ENCODE assay signal across 19 cellular contexts in genomic region chr2:239292956-239293355, GRCh38.
DNase-seq lines count a peak whose midpoint lies in the region; ATAC-seq and TF ChIP-seq lines count a peak whose summit lies in the region.
"Had no signal": no experiment of that assay in that cellular context is flagged by ENCODE, and none has a peak within 500 bp of the region (broad histone marks: within the 10 kb centered on the region; RNA-seq: fewer than 3 reads in every experiment).

No MANE protein-coding gene starts in this region.

- H3K4me3 ChIP-seq in esophagus squamous epithelium (no peak overlapping the region), neural progenitor cell (no peak overlapping the region), uterus (no peak overlapping the region)
- H3K4me3 ChIP-seq: pancreas had no signal

- no peaks in the 10 kb centered on the region for H3K36me3 Mint-ChIP-seq in neural progenitor cell
- peaks cover 21% of the 10 kb centered on the region for H3K36me3 Mint-ChIP-seq in activated CD4-positive, alpha-beta memory T cell treated with anti-CD3 and anti-CD28 coated beads, Interleukin-2, amount 10 ng/mL, durations not matched to agents 7 days and 5 days (ENCODE audit: low read depth)

- peaks cover 75% of the 10 kb centered on the region for H3K79me2 ChIP-seq in neural progenitor cell (ENCODE audit: low read depth)

- CTCF ChIA-PET in activated CD4-positive, alpha-beta memory T cell treated with anti-CD3 and anti-CD28 coated beads, Interleukin-2, amount 10 ng/mL, durations not matched to agents 7 days and 5 days (lab: Charles Lee) = interaction anchor here (1.4 to 1.6 kb wide), 2 partner anchors 8 to 26 kb away, joined by 3 to 5 read pairs; no protein-coding TSS in a partner anchor

- H3K27ac ChIP-seq in esophagus squamous epithelium (peak overlapping the region in 3 of 4 donors; percentile 86 to 90 (median 86)), neural progenitor cell (no peak overlapping the region), uterus (peak overlapping the region; percentile 52 to 70)
- H3K27ac ChIP-seq: HL-60, KMS-11, pancreas had no signal

- no peak overlapping the region for H3K9ac ChIP-seq in neural progenitor cell
- H3K9ac ChIP-seq: KMS-11 had no signal

- ATAC-seq in left cardiac atrium (no peak), left ventricle myocardium superior (no peak)
- ATAC-seq: activated CD4-positive, CD25-positive, alpha-beta regulatory T cell treated with anti-CD3 and anti-CD28 coated beads, Interleukin-2, amount 50 U/mL, for 24 hours; activated CD8-positive, alpha-beta memory T cell treated with anti-CD3 and anti-CD28 coated beads, Interleukin-2, amount 10 ng/mL, durations not matched to agents 7 days and 5 days; pancreas had no signal

- no peaks in the 10 kb centered on the region for H3K9me3 Mint-ChIP-seq in neural progenitor cell
- H3K9me3 Mint-ChIP-seq in activated CD4-positive, alpha-beta memory T cell treated with anti-CD3 and anti-CD28 coated beads, Interleukin-2, amount 10 ng/mL, durations not matched to agents 7 days and 5 days = no peaks in the 10 kb centered on the region
- H3K9me3 Mint-ChIP-seq: activated naive CD4-positive, alpha-beta T cell treated with anti-CD3 and anti-CD28 coated beads for 36 hours; stimulated activated naive CD8-positive, alpha-beta T cell treated with anti-CD3 and anti-CD28 coated beads, Interleukin-15, Interleukin-2, amounts not matched to agents 100 ng/mL and 50 ng/mL, for 24 hours had no signal

- intact Hi-C loops in left cardiac atrium (cut with DNase I) (no loop called here), left ventricle myocardium superior (cut with micrococcal nuclease) (no loop called here), esophagus squamous epithelium (cut with DNase I) (no loop called here), uterus (cut with DNase I; ENCODE audit: low total_unique reads) (no loop called here)

- TF ChIP-seq POLR2A in esophagus squamous epithelium (IDR thresholded peaks at IDR 0.05) (no peak), uterus (IDR thresholded peaks at IDR 0.05) (no peak)

- peak overlapping the region; percentile 96 for H3K27ac Mint-ChIP-seq in neural progenitor cell
- no peak overlapping the region for H3K27ac Mint-ChIP-seq in activated CD4-positive, alpha-beta memory T cell treated with anti-CD3 and anti-CD28 coated beads, Interleukin-2, amount 10 ng/mL, durations not matched to agents 7 days and 5 days
- H3K27ac Mint-ChIP-seq: activated CD8-positive, alpha-beta memory T cell treated with anti-CD3 and anti-CD28 coated beads, Interleukin-2, amount 10 ng/mL, durations not matched to agents 7 days and 5 days; activated naive CD4-positive, alpha-beta T cell treated with anti-CD3 and anti-CD28 coated beads for 36 hours; stimulated activated naive CD8-positive, alpha-beta T cell treated with anti-CD3 and anti-CD28 coated beads, Interleukin-15, Interleukin-2, amounts not matched to agents 100 ng/mL and 50 ng/mL, for 24 hours had no signal

- H3K27me3 ChIP-seq in esophagus squamous epithelium (no peaks in the 10 kb centered on the region), neural progenitor cell (no peaks in the 10 kb centered on the region), uterus (no peaks in the 10 kb centered on the region)
- H3K27me3 ChIP-seq: pancreas had no signal

- POLR2A ChIA-PET in activated CD4-positive, alpha-beta memory T cell treated with anti-CD3 and anti-CD28 coated beads, Interleukin-2, amount 10 ng/mL, durations not matched to agents 7 days and 5 days (lab: Charles Lee) = interaction anchor here (0.9 to 3.7 kb wide), 8 partner anchors 8 to 108 kb away, joined by 3 to 18 read pairs (median 6); partner anchors contain the start of gene HDAC4

- no peak overlapping the region for H2AFZ ChIP-seq in neural progenitor cell (replicated peaks)

- no peak overlapping the region for H3K4me3 Mint-ChIP-seq in neural progenitor cell
- H3K4me3 Mint-ChIP-seq in activated CD4-positive, alpha-beta memory T cell treated with anti-CD3 and anti-CD28 coated beads, Interleukin-2, amount 10 ng/mL, durations not matched to agents 7 days and 5 days = no peak overlapping the region
- H3K4me3 Mint-ChIP-seq: activated CD8-positive, alpha-beta memory T cell treated with anti-CD3 and anti-CD28 coated beads, Interleukin-2, amount 10 ng/mL, durations not matched to agents 7 days and 5 days; activated naive CD4-positive, alpha-beta T cell treated with anti-CD3 and anti-CD28 coated beads for 36 hours; stimulated activated naive CD8-positive, alpha-beta T cell treated with anti-CD3 and anti-CD28 coated beads, Interleukin-15, Interleukin-2, amounts not matched to agents 100 ng/mL and 50 ng/mL, for 24 hours had no signal

- H3K9me3 ChIP-seq in esophagus squamous epithelium (no peaks in the 10 kb centered on the region), neural progenitor cell (ENCODE audit: low read depth) (no peaks in the 10 kb centered on the region), uterus (no peaks in the 10 kb centered on the region)
- H3K9me3 ChIP-seq: pancreas had no signal

- 20 to 43% methylated on average over 5 to 6 of the region's 6 CpGs for WGBS in esophagus squamous epithelium, 2 donors

- H3K4me2 ChIP-seq in neural progenitor cell = no peak overlapping the region
- H3K4me2 ChIP-seq: KMS-11 had no signal

- H3K4me1 ChIP-seq in esophagus squamous epithelium = peaks cover 19 to 96% (median 69%) of the 10 kb centered on the region in 3 donors
- H3K4me1 ChIP-seq in neural progenitor cell = peaks cover 83% of the 10 kb centered on the region
- no peaks in the 10 kb centered on the region for H3K4me1 ChIP-seq in uterus

- peaks cover 82% of the 10 kb centered on the region for H4K20me1 ChIP-seq in neural progenitor cell (ENCODE audit: low read depth)

- peaks cover 44% of the 10 kb centered on the region for H3F3A ChIP-seq in neural progenitor cell (ENCODE audit: low read depth)

- H3K36me3 ChIP-seq in esophagus squamous epithelium (no peaks in the 10 kb centered on the region), neural progenitor cell (no peaks in the 10 kb centered on the region), uterus (no peaks in the 10 kb centered on the region)
- H3K36me3 ChIP-seq: pancreas had no signal

- H3K27me3 Mint-ChIP-seq in neural progenitor cell (ENCODE audit: insufficient read depth, low read depth) = peaks cover 6% of the 10 kb centered on the region
- H3K27me3 Mint-ChIP-seq in activated CD4-positive, alpha-beta memory T cell treated with anti-CD3 and anti-CD28 coated beads, Interleukin-2, amount 10 ng/mL, durations not matched to agents 7 days and 5 days = peaks cover 14% of the 10 kb centered on the region
- H3K27me3 Mint-ChIP-seq: activated CD8-positive, alpha-beta memory T cell treated with anti-CD3 and anti-CD28 coated beads, Interleukin-2, amount 10 ng/mL, durations not matched to agents 7 days and 5 days had no signal

- DNase-seq in left cardiac atrium (peak; percentile 13), left ventricle myocardium superior (no peak), esophagus squamous epithelium (lab: John Stamatoyannopoulos, UW) (no peak), neural progenitor cell (ENCODE audit: low spot score) (no peak), uterus (peak in 1 of 2 donors; percentile 12), AG08395 (ENCODE audit: low spot score) (no peak), iPS-NIHi11 (ENCODE audit: low spot score) (no peak)
- DNase-seq in activated CD4-positive, alpha-beta memory T cell treated with anti-CD3 and anti-CD28 coated beads, Interleukin-2, amount 10 ng/mL, durations not matched to agents 7 days and 5 days = no peak
- DNase-seq: activated CD8-positive, alpha-beta memory T cell treated with anti-CD3 and anti-CD28 coated beads, Interleukin-2, amount 10 ng/mL, durations not matched to agents 7 days and 5 days; activated naive CD4-positive, alpha-beta T cell treated with anti-CD3 and anti-CD28 coated beads for 36 hours; Calu3; islet precursor cell; NCI-H1105 treated with DMSO at 0.1 percent for 48 hours; NK-92 treated with Interleukin-12 subunit alpha and Interleukin-12 subunit beta, amount 100 ng/mL, for 24 hours had no signal

- peaks cover 89% of the 10 kb centered on the region for H3K4me1 Mint-ChIP-seq in neural progenitor cell
- H3K4me1 Mint-ChIP-seq in activated CD4-positive, alpha-beta memory T cell treated with anti-CD3 and anti-CD28 coated beads, Interleukin-2, amount 10 ng/mL, durations not matched to agents 7 days and 5 days = peaks cover 73% of the 10 kb centered on the region

- TF ChIP-seq CTCF in esophagus squamous epithelium (IDR thresholded peaks at IDR 0.05) = no peak
- TF ChIP-seq CTCF in neural progenitor cell (IDR thresholded peaks at IDR 0.05) = no peak
- no peak for TF ChIP-seq CTCF in uterus (IDR thresholded peaks at IDR 0.05)
